Comparison of ENCODE assay signal across 9 cellular contexts in the genomic region with DNA sequence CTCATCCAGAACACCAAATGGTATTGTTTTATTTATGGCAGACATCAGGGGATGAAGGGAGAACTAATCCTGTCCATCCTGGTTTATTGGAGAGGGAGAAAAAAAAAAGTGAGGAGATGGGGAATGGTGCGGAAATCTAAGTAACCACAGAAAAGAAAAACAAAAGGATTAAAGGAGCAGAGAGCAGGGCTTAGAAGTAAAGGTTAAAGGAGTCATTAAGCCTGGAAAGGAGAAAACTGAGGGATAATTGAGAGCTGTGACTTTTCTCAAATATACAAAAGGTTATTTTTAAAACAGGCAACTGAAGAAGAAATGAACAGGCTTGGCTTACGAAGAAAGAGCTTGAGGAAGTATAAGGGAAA.
A peak's percentile ranks its signal among the peaks of the same experiment; 100 is the strongest.
DNase-seq lines count a peak whose midpoint lies in the region; ATAC-seq and TF ChIP-seq lines count a peak whose summit lies in the region.
"Had no signal": no experiment of that assay in that cellular context is flagged by ENCODE, and none has a peak within 500 bp of the region (broad histone marks: within the 10 kb centered on the region; RNA-seq: fewer than 3 reads in every experiment).

No MANE protein-coding gene starts in this region.

- no peaks in the 10 kb centered on the region for H3K27me3 ChIP-seq in cardiac muscle cell
- H3K27me3 ChIP-seq in upper lobe of right lung = no peaks in the 10 kb centered on the region

- TF ChIP-seq CTCF in cardiac muscle cell (IDR thresholded peaks at IDR 0.05; ENCODE audit: low read depth, low read length) (no peak), brain (conservative IDR thresholded peaks at IDR 0.05) (no peak), upper lobe of right lung (IDR thresholded peaks at IDR 0.05) (no peak)

- H3K36me3 ChIP-seq in cardiac muscle cell (no peaks in the 10 kb centered on the region), upper lobe of right lung (no peaks in the 10 kb centered on the region)

- DNase-seq in cardiac muscle cell (ENCODE audit: low read depth in 1 of 2, low spot score in 1 of 2) (no peak), cardiac septum (ENCODE audit: low spot score) (no peak), upper lobe of right lung (no peak), germinal center (ENCODE audit: low spot score) (no peak)
- no peak for DNase-seq in natural killer cell treated with Interleukin-12 subunit alpha and Interleukin-12 subunit beta and Interleukin-15 and Interleukin-18, amount 100 ng/mL, for 72 hours (ENCODE audit: low spot score)
- no peak for DNase-seq in activated CD8-positive, alpha-beta memory T cell treated with anti-CD3 and anti-CD28 coated beads for 24 hours
- DNase-seq: SIG-M5 had no signal

- intact Hi-C loops in cardiac septum (cut with DNase I) = loop anchor here (2.0 kb wide), 2 partner anchors 16 to 78 kb away; no protein-coding TSS in a partner anchor
- intact Hi-C loops in upper lobe of right lung (cut with DNase I) = no loop called here

- ATAC-seq in natural killer cell treated with Interleukin-12 subunit alpha and Interleukin-12 subunit beta and Interleukin-15 and Interleukin-18, amount 100 ng/mL, for 72 hours = no peak
- no peak for ATAC-seq in upper lobe of right lung
- ATAC-seq in HG03520 (IDR thresholded peaks at IDR 0.05; ENCODE audit: unreplicated experiment) = no peak

- H3K4me3 ChIP-seq in cardiac muscle cell (no peak overlapping the region), upper lobe of right lung (no peak overlapping the region)

- no peaks in the 10 kb centered on the region for H3K9me3 ChIP-seq in cardiac muscle cell (ENCODE audit: low read depth)
- H3K9me3 ChIP-seq in upper lobe of right lung = no peaks in the 10 kb centered on the region

- H3K27ac Mint-ChIP-seq in brain = peak overlapping the region in 3 of 5 experiments; percentile 71 to 82 (median 71)
- H3K27ac Mint-ChIP-seq in natural killer cell treated with Interleukin-12 subunit alpha and Interleukin-12 subunit beta and Interleukin-15 and Interleukin-18, amount 100 ng/mL, for 72 hours = peak overlapping the region; percentile 90 to 100

- peaks cover 0 to 5% (median 0%) of the 10 kb centered on the region in 5 experiments for H3K9me3 Mint-ChIP-seq in brain
- H3K9me3 Mint-ChIP-seq in natural killer cell treated with Interleukin-12 subunit alpha and Interleukin-12 subunit beta and Interleukin-15 and Interleukin-18, amount 100 ng/mL, for 72 hours = peaks cover 6% of the 10 kb centered on the region

- no peaks in the 10 kb centered on the region for H3K36me3 Mint-ChIP-seq in brain
- H3K36me3 Mint-ChIP-seq in natural killer cell treated with Interleukin-12 subunit alpha and Interleukin-12 subunit beta and Interleukin-15 and Interleukin-18, amount 100 ng/mL, for 72 hours = no peaks in the 10 kb centered on the region

- no peak overlapping the region for H3K4me3 Mint-ChIP-seq in brain
- peak overlapping the region; percentile 80 for H3K4me3 Mint-ChIP-seq in natural killer cell treated with Interleukin-12 subunit alpha and Interleukin-12 subunit beta and Interleukin-15 and Interleukin-18, amount 100 ng/mL, for 72 hours

- H3K27ac ChIP-seq in cardiac muscle cell (peak overlapping the region; percentile 98), upper lobe of right lung (peak overlapping the region; percentile 85)

- peaks cover 61% of the 10 kb centered on the region for H3K4me1 Mint-ChIP-seq in brain
- peaks cover 71 to 75% of the 10 kb centered on the region in 2 donors for H3K4me1 Mint-ChIP-seq in natural killer cell treated with Interleukin-12 subunit alpha and Interleukin-12 subunit beta and Interleukin-15 and Interleukin-18, amount 100 ng/mL, for 72 hours (ENCODE audit: low read depth in 2 of 2)

- H3K4me1 ChIP-seq in cardiac muscle cell (ENCODE audit: low read depth) = peaks cover 42% of the 10 kb centered on the region
- peaks cover 46% of the 10 kb centered on the region for H3K4me1 ChIP-seq in upper lobe of right lung

- H3K27me3 Mint-ChIP-seq in brain = peaks cover 39% of the 10 kb centered on the region
- no peaks in the 10 kb centered on the region for H3K27me3 Mint-ChIP-seq in natural killer cell treated with Interleukin-12 subunit alpha and Interleukin-12 subunit beta and Interleukin-15 and Interleukin-18, amount 100 ng/mL, for 72 hours
